In the genomic region with DNA sequence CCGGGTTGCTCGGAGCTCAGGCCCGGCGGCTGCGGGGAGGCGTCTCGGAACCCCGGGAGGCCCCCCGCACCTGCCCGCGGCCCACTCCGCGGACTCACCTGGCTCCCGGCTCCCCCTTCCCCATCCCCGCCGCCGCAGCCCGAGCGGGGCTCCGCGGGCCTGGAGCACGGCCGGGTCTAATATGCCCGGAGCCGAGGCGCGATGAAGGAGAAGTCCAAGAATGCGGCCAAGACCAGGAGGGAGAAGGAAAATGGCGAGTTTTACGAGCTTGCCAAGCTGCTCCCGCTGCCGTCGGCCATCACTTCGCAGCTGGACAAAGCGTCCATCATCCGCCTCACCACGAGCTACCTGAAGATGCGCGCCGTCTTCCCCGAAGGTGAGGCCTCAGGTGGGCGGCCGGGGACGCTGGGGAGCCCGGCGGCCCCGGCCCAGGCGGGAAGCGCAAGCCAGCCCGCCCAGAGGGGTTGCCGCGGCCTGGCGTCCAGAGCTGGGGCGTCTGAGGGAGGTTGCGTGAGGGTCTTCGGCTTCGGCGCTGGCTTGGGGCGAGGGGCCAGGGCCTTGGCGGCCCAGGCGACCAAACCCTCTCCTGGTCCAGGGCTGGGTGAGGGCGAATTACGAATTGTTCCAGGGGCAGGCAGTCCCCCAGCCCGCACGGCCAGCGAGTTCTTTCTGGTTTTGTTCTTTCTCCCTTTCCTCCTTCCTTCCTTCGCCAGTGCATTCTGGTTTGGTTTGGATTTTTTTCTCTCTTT, we compare ENCODE assay signal across 9 cellular contexts. TPM values are rescaled to one million over a fixed set of nuclear protein-coding genes. Genes with fewer than 3 reads are reported as not detected.
DNase-seq lines count a peak whose midpoint lies in the region; ATAC-seq, FAIRE-seq and TF ChIP-seq lines count a peak whose summit lies in the region.
"Had no signal": no experiment of that assay in that cellular context is flagged by ENCODE, and none has a peak within 500 bp of the region (broad histone marks: within the 10 kb centered on the region; RNA-seq: fewer than 3 reads in every experiment).

No MANE protein-coding gene starts in this region.

- H2AFZ ChIP-seq in DND-41 (ENCODE audit: low read depth, low read length): peak overlapping the region; percentile 75

- 6% methylated on average over 57 to 67 of the region's 67 CpGs for WGBS in pancreas, 2 donors

- no peak for TF ChIP-seq EP300 in Ishikawa (IDR thresholded peaks at IDR 0.05; ENCODE audit: borderline replicate concordance)

- H3K9ac ChIP-seq in DND-41 (ENCODE audit: low read depth, low read length) (peak overlapping the region; percentile 81), colonic mucosa (ENCODE audit: low read depth in 2 of 2, low read length in 2 of 2) (peak overlapping the region in 1 of 2 donors; percentile 30)

- no peaks in the 10 kb centered on the region for H4K20me1 ChIP-seq in DND-41 (ENCODE audit: insufficient read depth, low read length)

- peak overlapping the region; percentile 35 to 73; a peak in 3 of 4 replicates for H3K4me3 ChIP-seq in DND-41 (ENCODE audit: low read depth in 1 of 2, low read length in 2 of 2)
- H3K4me3 ChIP-seq in colonic mucosa: peak overlapping the region; percentile 4
- peak overlapping the region; percentile 18 to 47 (median 33) for H3K4me3 ChIP-seq in pancreas

- no peaks in the 10 kb centered on the region for H3K36me3 ChIP-seq in DND-41 (ENCODE audit: insufficient read depth, low read length)
- no peaks in the 10 kb centered on the region for H3K36me3 ChIP-seq in colonic mucosa
- H3K36me3 ChIP-seq in pancreas: no peaks in the 10 kb centered on the region

- no peak for ATAC-seq in DND-41 (ENCODE audit: insufficient read depth, low read depth)
- peak in 1 of 4 donors; percentile 6 for ATAC-seq in pancreas
- ATAC-seq in GM21619 (IDR thresholded peaks at IDR 0.05; ENCODE audit: unreplicated experiment): no peak

- H3K27me3 ChIP-seq in DND-41 (ENCODE audit: insufficient read depth, low read length, poor library complexity): no peaks in the 10 kb centered on the region
- peaks cover 99% of the 10 kb centered on the region for H3K27me3 ChIP-seq in colonic mucosa
- peaks cover 13 to 70% (median 28%) of the 10 kb centered on the region in 4 donors for H3K27me3 ChIP-seq in pancreas

- H3K9me3 ChIP-seq in DND-41 (ENCODE audit: insufficient read depth, low read length, severe bottlenecking): peaks cover 5% of the 10 kb centered on the region
- H3K9me3 ChIP-seq in colonic mucosa: no peaks in the 10 kb centered on the region
- no peaks in the 10 kb centered on the region for H3K9me3 ChIP-seq in pancreas

- H3K4me2 ChIP-seq in DND-41 (ENCODE audit: insufficient read depth, low read length): peak overlapping the region; percentile 68

- H3K27ac ChIP-seq in DND-41 (ENCODE audit: low read length): peak overlapping the region; percentile 86
- H3K27ac ChIP-seq in colonic mucosa: no peak overlapping the region
- H3K27ac ChIP-seq in pancreas: no peak overlapping the region

- H3K79me2 ChIP-seq in DND-41 (ENCODE audit: insufficient read depth, low read length): peaks cover 35% of the 10 kb centered on the region

- DNase-seq in DND-41 (no peak), colonic mucosa (no peak), pancreas (peak in 2 of 6 donors; percentile 56), NCI-H187 treated with DMSO at 0.1 percent for 48 hours (lab: John Stamatoyannopoulos, UW) (no peak), HTR-8/SVneo (ENCODE audit: insufficient read length, low spot score) (no peak), AML-193 (lab: John Stamatoyannopoulos, UW) (no peak)

- peaks cover 31% of the 10 kb centered on the region for H3K4me1 ChIP-seq in DND-41 (ENCODE audit: insufficient read depth, low read length)
- peaks cover 8% of the 10 kb centered on the region for H3K4me1 ChIP-seq in colonic mucosa
- peaks cover 0 to 22% (median 5%) of the 10 kb centered on the region in 3 donors for H3K4me1 ChIP-seq in pancreas

- TF ChIP-seq CTCF in DND-41 (IDR thresholded peaks at IDR 0.05; ENCODE audit: borderline replicate concordance, extremely low read depth, low read length, poor library complexity, severe bottlenecking) (no peak), colonic mucosa (IDR thresholded peaks at IDR 0.05) (no peak), pancreas (IDR thresholded peaks at IDR 0.05) (no peak)

- TF ChIP-seq RAD21 in Ishikawa (IDR thresholded peaks at IDR 0.05; ENCODE audit: low read depth): no peak

- FAIRE-seq in pancreas (lab: Jason Lieb, UNC) (no peak), HTR-8/SVneo (lab: Jason Lieb, UNC) (no peak)

- intact Hi-C loops in colonic mucosa (cut with DNase I): no loop called here
- intact Hi-C loops in pancreas (cut with DNase I): no loop called here

TF ChIP-seq in Ishikawa, 13 proteins besides CTCF, POLR2A, EP300 and RAD21:
- no peak for TF ChIP-seq TEAD4 (IDR thresholded peaks at IDR 0.05)
- peak; percentile 61; the same call in 1 of the 2 replicates for TF ChIP-seq YY1 (IDR thresholded peaks at IDR 0.05; ENCODE audit: low read depth)
- no peak for TF ChIP-seq NFIC (IDR thresholded peaks at IDR 0.05)

RNA-seq across cellular contexts. Expression of gene SIM2, which starts 0.8 kb away (rescaled TPM):
- total RNA-seq in colonic mucosa (under 1 TPM; 0.07 to 0.08 TPM), pancreas (under 1 TPM in 2 of 6 donors, not detected in 4; 0.13 to 0.53 TPM)
- under 1 TPM in 1 of 2 donors, not detected in 1; 0.02 TPM for polyA plus RNA-seq in pancreas
- total RNA-seq: fibroblast of villous mesenchyme had no signal

Comparison
In these comparisons a context has a peak if more than half of its experiments do, and no peak if none do; other contexts are left out.
1. H3K4me3 ChIP-seq: peak in every context shown above with its lines; median percentile 54 in DND-41; 33 in pancreas; 4 in colonic mucosa.